Comparison of ENCODE assay signal across 10 cellular contexts in genomic region chr1:202291961-202292712, GRCh38. TPM values are rescaled to one million over a fixed set of nuclear protein-coding genes. Genes with fewer than 3 reads are reported as not detected.
DNase-seq lines count a peak whose midpoint lies in the region; ATAC-seq and TF ChIP-seq lines count a peak whose summit lies in the region.
"Had no signal": no experiment of that assay in that cellular context is flagged by ENCODE, and none has a peak within 500 bp of the region (broad histone marks: within the 10 kb centered on the region; RNA-seq: fewer than 3 reads in every experiment).

No MANE protein-coding gene starts in this region.

- no peak for TF ChIP-seq CTCF in choroid plexus epithelial cell (conservative IDR thresholded peaks at IDR 0.05; ENCODE audit: low read depth, low read length)

- no peak for ATAC-seq in HG03196 (IDR thresholded peaks at IDR 0.05; ENCODE audit: unreplicated experiment)
- ATAC-seq in HG03342 (IDR thresholded peaks at IDR 0.05; ENCODE audit: unreplicated experiment), result no peak

- no peak overlapping the region for H3K4me3 ChIP-seq in choroid plexus epithelial cell (ENCODE audit: low read depth, low read length)

- DNase-seq in DMS79 (lab: John Stamatoyannopoulos, UW) (peak; percentile 8), NCI-H226 (peak; percentile 88), choroid plexus epithelial cell (ENCODE audit: low read depth) (peak; percentile 84), mucosa of gallbladder (ENCODE audit: low spot score) (peak; percentile 59), NCI-H128 (lab: John Stamatoyannopoulos, UW; ENCODE audit: unreplicated experiment) (no peak), NCI-H774 (lab: John Stamatoyannopoulos, UW) (no peak)
- DNase-seq: activated naive CD4-positive, alpha-beta T cell treated with anti-CD3 and anti-CD28 coated beads, Interleukin-2, amount 50 U/mL, for 16 hours; glutamatergic neuron had no signal

RNA-seq across cellular contexts. Expression of gene UBE2T, which starts 49.6 kb away (rescaled TPM):
- total RNA-seq in mucosa of gallbladder, result 4.1 TPM

RNA-seq across cellular contexts. Expression of gene PPP1R12B, which starts 56.4 kb away (rescaled TPM):
- total RNA-seq in mucosa of gallbladder, result 194 TPM

Comparison
In these comparisons a context has a peak if more than half of its experiments do, and no peak if none do; other contexts are left out.
1. DNase-seq: peak in DMS79 (single experiment), NCI-H226 (single experiment), choroid plexus epithelial cell (single experiment) and mucosa of gallbladder (single experiment); none in NCI-H128 (single experiment) and NCI-H774 (single experiment).